8 cellular contexts compared by ENCODE assay signal in the genomic region with DNA sequence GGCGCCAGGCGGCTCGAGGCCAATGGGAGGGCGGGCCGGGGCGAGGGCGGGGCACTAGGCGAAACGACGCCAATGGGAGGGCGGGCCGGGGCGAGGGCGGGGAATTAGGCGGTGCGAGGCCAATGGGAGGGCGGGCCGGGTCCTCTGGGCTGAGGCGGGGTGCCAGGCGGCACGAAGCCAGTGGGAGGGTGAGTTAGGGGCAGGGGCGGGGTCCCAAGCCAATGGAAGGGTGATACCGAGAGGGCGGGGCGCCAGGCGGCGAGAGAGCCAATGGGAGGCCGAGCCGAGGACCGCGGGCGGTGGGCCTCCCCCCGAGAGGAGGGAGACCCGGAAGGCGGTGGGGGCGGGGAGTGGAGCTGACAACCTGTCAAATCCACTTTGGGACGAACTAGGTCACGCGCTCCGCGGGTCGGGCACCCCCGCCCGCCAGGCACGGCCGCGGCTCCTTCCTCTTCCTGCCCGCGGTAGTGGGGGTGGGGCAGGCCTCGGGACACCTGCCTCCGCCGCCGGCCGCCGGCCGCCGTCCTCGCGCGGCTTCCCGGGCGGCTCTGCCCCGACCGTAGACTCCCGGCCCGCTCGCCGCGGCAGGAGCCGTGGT. TPM values are rescaled to one million over a fixed set of nuclear protein-coding genes. Genes with fewer than 3 reads are reported as not detected.
DNase-seq lines count a peak whose midpoint lies in the region; ATAC-seq, FAIRE-seq and TF ChIP-seq lines count a peak whose summit lies in the region.

No MANE protein-coding gene starts in this region.

- no peaks in the 10 kb centered on the region for H3K9me3 Mint-ChIP-seq in naive thymus-derived CD4-positive, alpha-beta T cell
- H3K9me3 Mint-ChIP-seq in stimulated activated memory B cell treated with anti-CD40 and anti-IgM and Interleukin-4, amounts not matched to agents 10 μg/mL and 1 μg/mL and 100 μg/mL, for 72 hours = no peaks in the 10 kb centered on the region

- H4K20me1 ChIP-seq in DOHH2 (ENCODE audit: control insufficient read depth, insufficient read depth, low read depth, low read length) (no peaks in the 10 kb centered on the region), GM23248 (ENCODE audit: insufficient read depth) (no peaks in the 10 kb centered on the region), Karpas-422 (ENCODE audit: insufficient read depth, low read depth, low read length) (no peaks in the 10 kb centered on the region), fibroblast of lung (ENCODE audit: control insufficient read depth, extremely low read depth, insufficient read depth, low read length) (no peaks in the 10 kb centered on the region)

- peak; percentile 67 for FAIRE-seq in RCC 7860 (lab: Jason Lieb, UNC)

- H3K4me2 ChIP-seq in DOHH2 (ENCODE audit: low read length) = peak overlapping the region; percentile 85
- peak overlapping the region; percentile 77 for H3K4me2 ChIP-seq in GM23248 (ENCODE audit: unreplicated experiment)
- H3K4me2 ChIP-seq in Karpas-422 (ENCODE audit: low read depth, low read length, poor library complexity, severe bottlenecking) = peak overlapping the region; percentile 93
- peak overlapping the region; percentile 35 for H3K4me2 ChIP-seq in fibroblast of lung (ENCODE audit: extremely low read depth, insufficient read depth, low read length)

- H3K9me2 ChIP-seq in DOHH2 (replicated peaks; ENCODE audit: control insufficient read depth, low read length) = no peaks in the 10 kb centered on the region
- H3K9me2 ChIP-seq in GM23248 (ENCODE audit: insufficient read depth) = no peaks in the 10 kb centered on the region
- no peaks in the 10 kb centered on the region for H3K9me2 ChIP-seq in Karpas-422 (replicated peaks; ENCODE audit: insufficient read depth, low read length)

- H3K36me3 Mint-ChIP-seq in naive thymus-derived CD4-positive, alpha-beta T cell = no peaks in the 10 kb centered on the region
- H3K36me3 Mint-ChIP-seq in stimulated activated memory B cell treated with anti-CD40 and anti-IgM and Interleukin-4, amounts not matched to agents 10 μg/mL and 1 μg/mL and 100 μg/mL, for 72 hours = no peaks in the 10 kb centered on the region

- H3K4me3 ChIP-seq in DOHH2 (ENCODE audit: low read length) (peak overlapping the region; percentile 81), GM23248 (peak overlapping the region; percentile 92), Karpas-422 (ENCODE audit: low read length) (peak overlapping the region; percentile 84), fibroblast of lung (replicated peaks in 1 of 4; ENCODE audit: control extremely low read depth in 1 of 4, insufficient read depth in 1 of 4, low read depth in 3 of 4, low read length in 4 of 4) (peak overlapping the region; percentile 72 to 90 (median 84))
- H3K4me3 ChIP-seq in naive thymus-derived CD4-positive, alpha-beta T cell (ENCODE audit: low read length) = peak overlapping the region; percentile 82

- intact Hi-C loops in naive thymus-derived CD4-positive, alpha-beta T cell (cut with micrococcal nuclease) = loop anchor here (1.0 to 10.0 kb wide), 13 partner anchors 28 to 1379 kb away; a partner anchor contains a TSS

- H3K79me2 ChIP-seq in DOHH2 (ENCODE audit: control insufficient read depth, low read length) (peaks cover 14% of the 10 kb centered on the region), GM23248 (ENCODE audit: insufficient read depth) (no peaks in the 10 kb centered on the region), Karpas-422 (ENCODE audit: low read length) (peaks cover 3% of the 10 kb centered on the region; the same call in 1 of the 2 replicates), fibroblast of lung (ENCODE audit: control insufficient read depth, insufficient read depth, low read length) (no peaks in the 10 kb centered on the region)

- H3K36me3 ChIP-seq in DOHH2 (ENCODE audit: control insufficient read depth, low read length) (peaks cover 6% of the 10 kb centered on the region), GM23248 (ENCODE audit: low read depth) (no peaks in the 10 kb centered on the region), Karpas-422 (ENCODE audit: insufficient read depth, low read length) (no peaks in the 10 kb centered on the region), fibroblast of lung (ENCODE audit: control insufficient read depth, insufficient read depth, low read length) (no peaks in the 10 kb centered on the region)
- H3K36me3 ChIP-seq in naive thymus-derived CD4-positive, alpha-beta T cell (ENCODE audit: control insufficient read depth in 2 of 3, insufficient read depth in 3 of 3, low read length in 3 of 3) = peaks cover 0 to 3% (median 0%) of the 10 kb centered on the region in 3 experiments

- CTCF ChIA-PET in naive thymus-derived CD4-positive, alpha-beta T cell (lab: Charles Lee) = no interaction called here

- in situ Hi-C loops in GM23248 (cut with MboI) = no loop called here

- H3K9me3 ChIP-seq in DOHH2 (ENCODE audit: control insufficient read depth, insufficient read depth, low read length) (no peaks in the 10 kb centered on the region), GM23248 (ENCODE audit: low read depth) (no peaks in the 10 kb centered on the region), Karpas-422 (ENCODE audit: low read length) (no peaks in the 10 kb centered on the region), fibroblast of lung (ENCODE audit: control insufficient read depth, insufficient read depth, low read depth, low read length) (no peaks in the 10 kb centered on the region)
- no peaks in the 10 kb centered on the region for H3K9me3 ChIP-seq in naive thymus-derived CD4-positive, alpha-beta T cell (ENCODE audit: control insufficient read depth in 2 of 3, low read length in 3 of 3)

- no peaks in the 10 kb centered on the region for H3K27me3 Mint-ChIP-seq in naive thymus-derived CD4-positive, alpha-beta T cell
- no peaks in the 10 kb centered on the region for H3K27me3 Mint-ChIP-seq in stimulated activated memory B cell treated with anti-CD40 and anti-IgM and Interleukin-4, amounts not matched to agents 10 μg/mL and 1 μg/mL and 100 μg/mL, for 72 hours

- peaks cover 5 to 17% (median 7%) of the 10 kb centered on the region in 7 donors for H3K4me1 Mint-ChIP-seq in naive thymus-derived CD4-positive, alpha-beta T cell
- H3K4me1 Mint-ChIP-seq in stimulated activated memory B cell treated with anti-CD40 and anti-IgM and Interleukin-4, amounts not matched to agents 10 μg/mL and 1 μg/mL and 100 μg/mL, for 72 hours = peaks cover 29% of the 10 kb centered on the region

- H3K27ac ChIP-seq in DOHH2 (ENCODE audit: low read depth, low read length) = peak overlapping the region; percentile 82
- H3K27ac ChIP-seq in GM23248 = peak overlapping the region; percentile 68
- peak overlapping the region; percentile 71 for H3K27ac ChIP-seq in Karpas-422 (ENCODE audit: low read length)
- H3K27ac ChIP-seq in fibroblast of lung (ENCODE audit: insufficient read depth, low read length) = peak overlapping the region; percentile 93
- H3K27ac ChIP-seq in naive thymus-derived CD4-positive, alpha-beta T cell (ENCODE audit: low read depth, low read length) = peak overlapping the region; percentile 99

- H3K9ac ChIP-seq in GM23248 = peak overlapping the region; percentile 79
- peak overlapping the region; percentile 90 for H3K9ac ChIP-seq in Karpas-422 (ENCODE audit: low read length)
- peak overlapping the region; percentile 95 for H3K9ac ChIP-seq in fibroblast of lung (ENCODE audit: insufficient read depth, low read length)

- POLR2A ChIA-PET in naive thymus-derived CD4-positive, alpha-beta T cell (lab: Charles Lee) = interaction anchor here (1.0 to 2.2 kb wide), 8 partner anchors 26 to 587 kb away, joined by 3 to 25 read pairs (median 4); a partner anchor contains a TSS

- H3F3A ChIP-seq in DOHH2 (ENCODE audit: control insufficient read depth, insufficient read depth) = peaks cover 11% of the 10 kb centered on the region; the same call in 1 of the 2 replicates
- H3F3A ChIP-seq in GM23248 (ENCODE audit: insufficient read depth) = peaks cover 13% of the 10 kb centered on the region

- TF ChIP-seq CTCF in DOHH2 (IDR thresholded peaks at IDR 0.05; ENCODE audit: low read depth, low read length, poor library complexity, severe bottlenecking) (no peak), fibroblast of lung (conservative IDR thresholded peaks at IDR 0.05 in 1 of 2, IDR thresholded peaks at IDR 0.05 in 1 of 2; ENCODE audit: low read depth in 1 of 2, low read length in 2 of 2) (no peak)

- H3K27ac Mint-ChIP-seq in naive thymus-derived CD4-positive, alpha-beta T cell = peak overlapping the region in 7 of 9 donors; percentile 62 to 93 (median 88)
- peak overlapping the region; percentile 57 for H3K27ac Mint-ChIP-seq in stimulated activated memory B cell treated with anti-CD40 and anti-IgM and Interleukin-4, amounts not matched to agents 10 μg/mL and 1 μg/mL and 100 μg/mL, for 72 hours

- peak overlapping the region; percentile 64 to 96 (median 92) for H3K4me3 Mint-ChIP-seq in naive thymus-derived CD4-positive, alpha-beta T cell
- peak overlapping the region; percentile 93 for H3K4me3 Mint-ChIP-seq in stimulated activated memory B cell treated with anti-CD40 and anti-IgM and Interleukin-4, amounts not matched to agents 10 μg/mL and 1 μg/mL and 100 μg/mL, for 72 hours

- DNase-seq in GM23248 = peak; percentile 100
- peak; percentile 100 for DNase-seq in Karpas-422
- DNase-seq in RCC 7860 (ENCODE audit: low spot score) = peak; percentile 99
- peak; percentile 100 for DNase-seq in activated T-helper 1 cell treated with anti-CD3 and anti-CD28 coated beads, Interleukin-2, amount 50 U/mL, for 16 hours (ENCODE audit: low read depth in 1 of 2, low spot score in 1 of 2)
- DNase-seq in fibroblast of lung (ENCODE audit: low read depth in 2 of 2) = peak; percentile 98 to 99
- DNase-seq in naive thymus-derived CD4-positive, alpha-beta T cell = peak; percentile 99 to 100 (median 100)

- WGBS in GM23248 (ENCODE audit: low coverage in 1 of 2, low lambda C conversion rate in 2 of 2, missing lambda C conversion rate in 2 of 2), 2 experiments = 1 to 2% methylated on average over 17 to 60 of the region's 70 CpGs

- peak; percentile 96 for ATAC-seq in naive thymus-derived CD4-positive, alpha-beta T cell
- ATAC-seq in stimulated activated memory B cell treated with anti-CD40 and anti-IgM and Interleukin-4, amounts not matched to agents 10 μg/mL and 1 μg/mL and 100 μg/mL, for 72 hours = peak; percentile 97

- H3K4me1 ChIP-seq in DOHH2 (ENCODE audit: control insufficient read depth, low read length) = peaks cover 17% of the 10 kb centered on the region
- H3K4me1 ChIP-seq in GM23248 (ENCODE audit: insufficient read depth) = peaks cover 8% of the 10 kb centered on the region; the same call in 1 of the 2 replicates
- peaks cover 11% of the 10 kb centered on the region for H3K4me1 ChIP-seq in Karpas-422 (ENCODE audit: low read length)
- peaks cover 5% of the 10 kb centered on the region for H3K4me1 ChIP-seq in fibroblast of lung (ENCODE audit: control insufficient read depth, extremely low read depth, insufficient read depth, low read length)
- H3K4me1 ChIP-seq in naive thymus-derived CD4-positive, alpha-beta T cell (ENCODE audit: control insufficient read depth in 2 of 2, insufficient read depth in 2 of 2, low read length in 2 of 2) = peaks cover 5% of the 10 kb centered on the region in 2 donors

- H3K27me3 ChIP-seq in DOHH2 (ENCODE audit: control insufficient read depth, low read length) (no peaks in the 10 kb centered on the region), GM23248 (replicated peaks; ENCODE audit: insufficient read depth) (no peaks in the 10 kb centered on the region), Karpas-422 (ENCODE audit: low read length) (no peaks in the 10 kb centered on the region), fibroblast of lung (ENCODE audit: control insufficient read depth, insufficient read depth, low read length) (no peaks in the 10 kb centered on the region)
- no peaks in the 10 kb centered on the region for H3K27me3 ChIP-seq in naive thymus-derived CD4-positive, alpha-beta T cell (ENCODE audit: control insufficient read depth in 2 of 2, insufficient read depth in 2 of 2, low read length in 2 of 2)

- peak overlapping the region; percentile 82 for H2AFZ ChIP-seq in GM23248
- peak overlapping the region; percentile 84; the same call in 1 of the 2 replicates for H2AFZ ChIP-seq in Karpas-422 (ENCODE audit: low read length)
- H2AFZ ChIP-seq in fibroblast of lung (ENCODE audit: low read length) = peak overlapping the region; percentile 64

RNA-seq across cellular contexts. Expression of a gene that starts 28.0 kb away (rescaled TPM):
- total RNA-seq in GM23248 (2014; rRNA removed; shearing (Covaris generic)) = 14.2 and 14.3 TPM in 2 replicates
- polyA plus RNA-seq in GM23248 (2016; fragmentation: Nextera tagmentation; extraction: Ambion mirVana) (7.2 and 8.3 TPM in 2 replicates), fibroblast of lung (11.0 and 11.1 TPM in 2 replicates)
- 55.2 and 70.7 TPM in 2 replicates for total RNA-seq in Karpas-422 (2014; rRNA removed; shearing (Covaris generic); ENCODE audit: low replicate concordance)
- 24.1 and 32.4 TPM in 2 replicates for total RNA-seq in fibroblast of lung
- 6.9 and 9.3 TPM in 2 replicates for polyA plus RNA-seq in fibroblast of lung (2012)
- polyA minus RNA-seq in fibroblast of lung (ENCODE audit: low replicate concordance) = 31.5 and 31.8 TPM in 2 replicates
- 100 to 1,000 TPM in 4 of 5 experiments, 10 to 100 TPM in 1; 82.5 to 152 (median 121) TPM for total RNA-seq in naive thymus-derived CD4-positive, alpha-beta T cell
- polyA plus RNA-seq in naive thymus-derived CD4-positive, alpha-beta T cell = 10 to 100 TPM; 17.0 to 18.6 TPM

Comparison
In these comparisons a context has a peak if more than half of its experiments do, and no peak if none do; other contexts are left out.
1. Peak in every context shown above with its lines: DNase-seq, ATAC-seq, H3K4me3 ChIP-seq and H3K27ac ChIP-seq.
2. H3K4me2 ChIP-seq: peak in every context shown above with its lines; median percentile 93 in Karpas-422; 85 in DOHH2; 77 in GM23248; 35 in fibroblast of lung.